In genomic region chr2:1605102-1605501, GRCh38 we compare ENCODE assay signal across 11 cellular contexts.
DNase-seq lines count a peak whose midpoint lies in the region; ATAC-seq and TF ChIP-seq lines count a peak whose summit lies in the region.
"Had no signal": no experiment of that assay in that cellular context is flagged by ENCODE, and none has a peak within 500 bp of the region (broad histone marks: within the 10 kb centered on the region; RNA-seq: fewer than 3 reads in every experiment).

No MANE protein-coding gene starts in this region.

- no peaks in the 10 kb centered on the region for H3K36me3 Mint-ChIP-seq in naive thymus-derived CD8-positive, alpha-beta T cell

- no peak for TF ChIP-seq POLR2A in upper lobe of left lung (IDR thresholded peaks at IDR 0.05)

- H3K4me3 Mint-ChIP-seq in naive thymus-derived CD8-positive, alpha-beta T cell = no peak overlapping the region

- H3K4me1 Mint-ChIP-seq in naive thymus-derived CD8-positive, alpha-beta T cell = peaks cover 0 to 14% (median 0%) of the 10 kb centered on the region in 4 donors

- no peak overlapping the region for H3K27ac Mint-ChIP-seq in naive thymus-derived CD8-positive, alpha-beta T cell

- TF ChIP-seq CTCF in liver (IDR thresholded peaks at IDR 0.05; ENCODE audit: low read depth, low read length, missing input control) (no peak), upper lobe of left lung (IDR thresholded peaks at IDR 0.05) (no peak)

- 39% methylated on average over 16 of the region's 16 CpGs for WGBS in liver
- WGBS in upper lobe of left lung, 2 donors = 44 to 47% methylated on average over 16 of the region's 16 CpGs

- TF ChIP-seq EP300 in upper lobe of left lung (IDR thresholded peaks at IDR 0.05) = peak; percentile 75 to 95 (median 92)

- H3K27me3 Mint-ChIP-seq in naive thymus-derived CD8-positive, alpha-beta T cell = peaks cover 9 to 27% (median 11%) of the 10 kb centered on the region in 5 donors

- no peak overlapping the region for H3K9ac ChIP-seq in liver (ENCODE audit: low read depth in 1 of 2, low read length in 2 of 2)

- POLR2A ChIA-PET in naive thymus-derived CD8-positive, alpha-beta T cell (lab: Charles Lee) = no interaction called here

- H3K36me3 ChIP-seq in liver (ENCODE audit: control insufficient read depth in 4 of 4, insufficient read depth in 3 of 4, low read depth in 1 of 4, low read length in 3 of 4) = no peaks in the 10 kb centered on the region
- H3K36me3 ChIP-seq in upper lobe of left lung = no peaks in the 10 kb centered on the region
- H3K36me3 ChIP-seq: neutrophil had no signal

- H3K27ac ChIP-seq in liver (ENCODE audit: low read depth in 1 of 2, low read length in 2 of 2) (peak overlapping the region; percentile 37 to 73), upper lobe of left lung (peak overlapping the region; percentile 65 to 79 (median 74))
- H3K27ac ChIP-seq: neutrophil had no signal

- ATAC-seq in upper lobe of left lung (ENCODE audit: low FRiP score in 2 of 2) = peak in 1 of 2 donors; percentile 50
- no peak for ATAC-seq in naive thymus-derived CD8-positive, alpha-beta T cell
- ATAC-seq in GM21619 (IDR thresholded peaks at IDR 0.05; ENCODE audit: unreplicated experiment) = no peak

- H3K4me1 ChIP-seq in liver (ENCODE audit: control insufficient read depth in 4 of 4, insufficient read depth in 4 of 4, low read length in 3 of 4) (no peaks in the 10 kb centered on the region), upper lobe of left lung (peaks cover 20 to 44% (median 37%) of the 10 kb centered on the region in 4 donors)

- H3K27me3 ChIP-seq in liver (ENCODE audit: control insufficient read depth in 4 of 4, insufficient read depth in 4 of 4, low read length in 3 of 4) = peaks cover 0 to 5% (median 0%) of the 10 kb centered on the region in 4 donors
- no peaks in the 10 kb centered on the region for H3K27me3 ChIP-seq in upper lobe of left lung

- no peaks in the 10 kb centered on the region for H3K9me3 Mint-ChIP-seq in naive thymus-derived CD8-positive, alpha-beta T cell

- DNase-seq in NCI-H82 (lab: John Stamatoyannopoulos, UW) = peak; percentile 17
- no peak for DNase-seq in NCI-H82 treated with DMSO at 0.1 percent for 48 hours (lab: John Stamatoyannopoulos, UW; ENCODE audit: unreplicated experiment)
- DNase-seq in dermis blood vessel endothelial cell = peak; percentile 87
- DNase-seq in upper lobe of left lung = peak; percentile 46 to 67
- DNase-seq in NK-92 (lab: John Stamatoyannopoulos, UW; ENCODE audit: unreplicated experiment) = no peak
- DNase-seq in naive thymus-derived CD8-positive, alpha-beta T cell = no peak
- DNase-seq: activated CD4-positive, alpha-beta T cell treated with anti-CD3 and anti-CD28 coated beads for 48 hours; amniotic stem cell had no signal

- no peak for TF ChIP-seq RAD21 in liver (IDR thresholded peaks at IDR 0.05)

- H3K9me3 ChIP-seq in liver (ENCODE audit: control insufficient read depth in 4 of 4, low read length in 3 of 4) (no peaks in the 10 kb centered on the region), upper lobe of left lung (no peaks in the 10 kb centered on the region)
- H3K9me3 ChIP-seq: neutrophil had no signal

- no peak overlapping the region for H3K4me3 ChIP-seq in liver (ENCODE audit: low read depth in 1 of 3, low read length in 3 of 3)
- no peak overlapping the region for H3K4me3 ChIP-seq in upper lobe of left lung

TF ChIP-seq in liver, 16 proteins besides CTCF, POLR2A, EP300 and RAD21:
- TF ChIP-seq NR2F2 (IDR thresholded peaks at IDR 0.05) = peak; percentile 30
- no peak for TF ChIP-seq EGR1 (IDR thresholded peaks at IDR 0.05; ENCODE audit: low read depth in 2 of 2)

Comparison
In these comparisons a context has a peak if more than half of its experiments do, and no peak if none do; other contexts are left out.
1. DNase-seq: peak in NCI-H82 (single experiment), dermis blood vessel endothelial cell (single experiment) and upper lobe of left lung (2 of 2); none in NCI-H82 treated with DMSO at 0.1 percent for 48 hours (single experiment), NK-92 (single experiment) and naive thymus-derived CD8-positive, alpha-beta T cell (0 of 10).